ENCODE assay signal across 36 cellular contexts in genomic region chr7:87541648-87542047, GRCh38. TPM values are rescaled to one million over a fixed set of nuclear protein-coding genes. Genes with fewer than 3 reads are reported as not detected.
"Had no signal": no experiment of that assay in that cellular context is flagged by ENCODE, and none has a peak within 500 bp of the region (broad histone marks: within the 10 kb centered on the region; RNA-seq: fewer than 3 reads in every experiment).

No MANE protein-coding gene starts in this region.

- H3K27ac Mint-ChIP-seq: activated CD4-positive, alpha-beta memory T cell treated with anti-CD3 and anti-CD28 coated beads, Interleukin-2, amount 10 ng/mL, durations not matched to agents 7 days and 5 days; activated CD8-positive, alpha-beta memory T cell treated with anti-CD3 and anti-CD28 coated beads, Interleukin-2, amount 10 ng/mL, durations not matched to agents 7 days and 5 days; activated naive CD8-positive, alpha-beta T cell treated with anti-CD3 and anti-CD28 coated beads for 36 hours; activated T-helper 17 cell treated with anti-CD3 and anti-CD28 coated beads, Interleukin-2, amount 50 U/mL, for 72 hours; brain; T-helper 1 cell treated with Interleukin-12 subunit alpha and Interleukin-12 subunit beta and Interleukin-4 antibody, amounts not matched to agents 30 μg/mL and 1 μg/mL, for 36 hours; T-helper 2 cell treated with Interferon-gamma antibody and Interleukin-4, amounts not matched to agents 5 μg/mL and 100 μg/mL, for 36 hours; WTC11 had no signal

- H3K4me3 Mint-ChIP-seq: activated CD4-positive, alpha-beta memory T cell treated with anti-CD3 and anti-CD28 coated beads, Interleukin-2, amount 10 ng/mL, durations not matched to agents 7 days and 5 days; activated CD8-positive, alpha-beta memory T cell treated with anti-CD3 and anti-CD28 coated beads, Interleukin-2, amount 10 ng/mL, durations not matched to agents 7 days and 5 days; activated naive CD8-positive, alpha-beta T cell treated with anti-CD3 and anti-CD28 coated beads for 36 hours; activated T-helper 17 cell treated with anti-CD3 and anti-CD28 coated beads, Interleukin-2, amount 50 U/mL, for 72 hours; brain; T-helper 1 cell treated with Interleukin-12 subunit alpha and Interleukin-12 subunit beta and Interleukin-4 antibody, amounts not matched to agents 30 μg/mL and 1 μg/mL, for 36 hours; T-helper 2 cell treated with Interferon-gamma antibody and Interleukin-4, amounts not matched to agents 5 μg/mL and 100 μg/mL, for 36 hours; WTC11 had no signal

- H3K27me3 ChIP-seq: ascending aorta, Peyer's patch, SJSA1 had no signal

- H3K9ac ChIP-seq: SK-N-SH had no signal

- H3K4me3 ChIP-seq: ascending aorta, Peyer's patch, SJSA1 had no signal

- H3K4me1 ChIP-seq: ascending aorta, Peyer's patch, SJSA1 had no signal

- H3K27ac ChIP-seq: ascending aorta, Peyer's patch, SJSA1 had no signal

- ATAC-seq: activated CD4-positive, CD25-positive, alpha-beta regulatory T cell treated with anti-CD3 and anti-CD28 coated beads, Interleukin-2, amount 50 U/mL, for 24 hours; activated CD8-positive, alpha-beta memory T cell treated with anti-CD3 and anti-CD28 coated beads, Interleukin-2, amount 10 ng/mL, durations not matched to agents 7 days and 5 days; activated T-helper 17 cell treated with anti-CD3 and anti-CD28 coated beads, Interleukin-2, amount 50 U/mL, for 72 hours; PC-3; WTC11 had no signal

- H3K9me3 Mint-ChIP-seq: activated CD4-positive, alpha-beta memory T cell treated with anti-CD3 and anti-CD28 coated beads, Interleukin-2, amount 10 ng/mL, durations not matched to agents 7 days and 5 days; activated naive CD8-positive, alpha-beta T cell treated with anti-CD3 and anti-CD28 coated beads for 36 hours; activated T-helper 17 cell treated with anti-CD3 and anti-CD28 coated beads, Interleukin-2, amount 50 U/mL, for 72 hours; brain; T-helper 1 cell treated with Interleukin-12 subunit alpha and Interleukin-12 subunit beta and Interleukin-4 antibody, amounts not matched to agents 30 μg/mL and 1 μg/mL, for 36 hours; T-helper 2 cell treated with Interferon-gamma antibody and Interleukin-4, amounts not matched to agents 5 μg/mL and 100 μg/mL, for 36 hours; WTC11 had no signal

- H3K36me3 ChIP-seq: ascending aorta, SJSA1 had no signal

- FAIRE-seq: bronchial epithelial cell, TTC549 had no signal

- H3K27me3 Mint-ChIP-seq: activated CD4-positive, alpha-beta memory T cell treated with anti-CD3 and anti-CD28 coated beads, Interleukin-2, amount 10 ng/mL, durations not matched to agents 7 days and 5 days; activated CD8-positive, alpha-beta memory T cell treated with anti-CD3 and anti-CD28 coated beads, Interleukin-2, amount 10 ng/mL, durations not matched to agents 7 days and 5 days; activated naive CD8-positive, alpha-beta T cell treated with anti-CD3 and anti-CD28 coated beads for 36 hours; activated T-helper 17 cell treated with anti-CD3 and anti-CD28 coated beads, Interleukin-2, amount 50 U/mL, for 72 hours; brain had no signal

- H3K36me3 Mint-ChIP-seq: brain, WTC11 had no signal

- H3K9me3 ChIP-seq: ascending aorta, Peyer's patch, SJSA1, SK-N-SH had no signal

- H3K4me1 Mint-ChIP-seq: activated CD4-positive, alpha-beta memory T cell treated with anti-CD3 and anti-CD28 coated beads, Interleukin-2, amount 10 ng/mL, durations not matched to agents 7 days and 5 days; activated T-helper 17 cell treated with anti-CD3 and anti-CD28 coated beads, Interleukin-2, amount 50 U/mL, for 72 hours; brain; WTC11 had no signal

- H3K4me2 ChIP-seq: SK-N-SH had no signal

- DNase-seq: activated CD4-positive, alpha-beta memory T cell treated with anti-CD3 and anti-CD28 coated beads, Interleukin-2, amount 10 ng/mL, durations not matched to agents 7 days and 5 days; activated CD4-positive, alpha-beta T cell treated with anti-CD3 and anti-CD28 coated beads for 4 hours; activated CD8-positive, alpha-beta memory T cell treated with anti-CD3 and anti-CD28 coated beads for 24 hours; activated CD8-positive, alpha-beta memory T cell treated with anti-CD3 and anti-CD28 coated beads, Interleukin-2, amount 10 ng/mL, durations not matched to agents 7 days and 5 days; activated CD8-positive, alpha-beta memory T cell treated with anti-CD3 and anti-CD28 coated beads, Interleukin-2, amount 50 U/mL, for 48 hours; activated effector memory CD4-positive, alpha-beta T cell treated with anti-CD3 and anti-CD28 coated beads, Interleukin-2, amount 50 U/mL, for 16 hours; activated naive CD4-positive, alpha-beta T cell; activated naive CD4-positive, alpha-beta T cell treated with anti-CD3 and anti-CD28 coated beads, Interleukin-2, amount 50 U/mL, for 16 hours; activated naive CD8-positive, alpha-beta T cell treated with anti-CD3 and anti-CD28 coated beads for 36 hours; activated T-cell treated with anti-CD3 and anti-CD28 coated beads, Interleukin-2, amount 50 U/mL, for 48 hours; amygdala; caudate nucleus; cerebellar nuclear complex; NCI-H1105; NCI-H1417 treated with DMSO at 0.1 percent for 48 hours; NCI-H187 treated with DMSO at 0.1 percent for 48 hours; NCI-H2081 treated with DMSO at 0.1 percent for 48 hours; NCI-H226; NCI-H446 treated with DMSO at 0.1 percent for 48 hours; NCI-H524 treated with DMSO at 0.1 percent for 48 hours; PC-3; Peyer's patch; RPMI8226; SHP77 treated with DMSO at 0.1 percent for 48 hours; SK-N-SH had no signal

RNA-seq across cellular contexts. Expression of gene ABCB1, which starts 59.0 kb away (rescaled TPM):
- total RNA-seq: MCF 10A, PC-3 had no signal
